16 cellular contexts compared by ENCODE assay signal in genomic region chr18:58320907-58321561, GRCh38.
DNase-seq lines count a peak whose midpoint lies in the region; ATAC-seq and TF ChIP-seq lines count a peak whose summit lies in the region.
"Had no signal": no experiment of that assay in that cellular context is flagged by ENCODE, and none has a peak within 500 bp of the region (broad histone marks: within the 10 kb centered on the region; RNA-seq: fewer than 3 reads in every experiment).

No MANE protein-coding gene starts in this region.

- no peaks in the 10 kb centered on the region for H3K9me3 Mint-ChIP-seq in T-cell
- H3K9me3 Mint-ChIP-seq: activated CD4-positive, alpha-beta T cell treated with anti-CD3 and anti-CD28 coated beads, Interleukin-2, amount 10 ng/mL, durations not matched to agents 24 days and 14 days; natural killer cell treated with Interleukin-12 subunit alpha and Interleukin-12 subunit beta and Interleukin-15 and Interleukin-18, amount 100 ng/mL, for 72 hours; stimulated activated naive CD8-positive, alpha-beta T cell treated with anti-CD3 and anti-CD28 coated beads, Interleukin-15, amount 100 ng/mL, for 72 hours had no signal

- no peaks in the 10 kb centered on the region for H3K9me3 ChIP-seq in right cardiac atrium (ENCODE audit: control insufficient read depth, low read length)
- no peaks in the 10 kb centered on the region for H3K9me3 ChIP-seq in lower lobe of right lung
- H3K9me3 ChIP-seq in transverse colon = no peaks in the 10 kb centered on the region
- H3K9me3 ChIP-seq: MG63, uterus had no signal

- ATAC-seq in Right ventricle myocardium superior (ENCODE audit: poor library complexity) (peak; percentile 40), right cardiac atrium (no peak), lower lobe of right lung (peak in 1 of 2 donors; percentile 20), GM19395 (IDR thresholded peaks at IDR 0.05; ENCODE audit: unreplicated experiment) (no peak), T-cell (replicated peaks in 1 of 4) (no peak)
- ATAC-seq: natural killer cell treated with Interleukin-12 subunit alpha and Interleukin-12 subunit beta and Interleukin-15 and Interleukin-18, amount 100 ng/mL, for 72 hours had no signal

- CTCF ChIA-PET in T-cell (lab: Charles Lee) = interaction anchor here in 1 of 2 donors (0.8 to 1.3 kb wide), 2 partner anchors 18 to 140 kb away, joined by 4 to 21 read pairs; no protein-coding TSS in a partner anchor

- TF ChIP-seq POLR2A in transverse colon (IDR thresholded peaks at IDR 0.05) = no peak

- TF ChIP-seq CTCF in astrocyte of the spinal cord (IDR thresholded peaks at IDR 0.05; ENCODE audit: low read depth, low read length) (peak; percentile 6), lower lobe of right lung (IDR thresholded peaks at IDR 0.05) (no peak), transverse colon (IDR thresholded peaks at IDR 0.05) (no peak)

- H3K27me3 Mint-ChIP-seq in T-cell = no peaks in the 10 kb centered on the region
- H3K27me3 Mint-ChIP-seq: natural killer cell treated with Interleukin-12 subunit alpha and Interleukin-12 subunit beta and Interleukin-15 and Interleukin-18, amount 100 ng/mL, for 72 hours; stimulated activated naive CD8-positive, alpha-beta T cell treated with anti-CD3 and anti-CD28 coated beads, Interleukin-15, amount 100 ng/mL, for 72 hours had no signal

- H3K4me1 Mint-ChIP-seq in T-cell = peaks cover 20 to 34% (median 21%) of the 10 kb centered on the region in 3 donors

- TF ChIP-seq EP300 in transverse colon (IDR thresholded peaks at IDR 0.05; ENCODE audit: low read depth) = no peak

- H3K4me3 ChIP-seq in right cardiac atrium (ENCODE audit: low read length) = no peak overlapping the region
- H3K4me3 ChIP-seq in astrocyte of the spinal cord (ENCODE audit: low read depth, low read length) = no peak overlapping the region
- H3K4me3 ChIP-seq in lower lobe of right lung = no peak overlapping the region
- no peak overlapping the region for H3K4me3 ChIP-seq in transverse colon
- H3K4me3 ChIP-seq: coronary artery, MG63, SK-N-MC, uterus had no signal

- DNase-seq in Right ventricle myocardium superior (no peak), right cardiac atrium (no peak), astrocyte of the spinal cord (ENCODE audit: low read depth, low spot score) (no peak), lower lobe of right lung (no peak), transverse colon (no peak), NK-92 (lab: John Stamatoyannopoulos, UW; ENCODE audit: unreplicated experiment) (no peak), T-cell (no peak)
- DNase-seq: ACHN; stimulated activated naive CD8-positive, alpha-beta T cell treated with anti-CD3 and anti-CD28 coated beads, Interleukin-15, amount 100 ng/mL, for 72 hours; uterus had no signal

- H3K27me3 ChIP-seq in right cardiac atrium (ENCODE audit: control insufficient read depth, insufficient read depth) (no peaks in the 10 kb centered on the region), lower lobe of right lung (ENCODE audit: low read depth) (no peaks in the 10 kb centered on the region), transverse colon (no peaks in the 10 kb centered on the region)
- H3K27me3 ChIP-seq: MG63, uterus had no signal

- H3K4me3 Mint-ChIP-seq in T-cell = no peak overlapping the region
- H3K4me3 Mint-ChIP-seq: activated CD4-positive, alpha-beta T cell treated with anti-CD3 and anti-CD28 coated beads, Interleukin-2, amount 10 ng/mL, durations not matched to agents 24 days and 14 days; natural killer cell treated with Interleukin-12 subunit alpha and Interleukin-12 subunit beta and Interleukin-15 and Interleukin-18, amount 100 ng/mL, for 72 hours; stimulated activated naive CD8-positive, alpha-beta T cell treated with anti-CD3 and anti-CD28 coated beads, Interleukin-15, amount 100 ng/mL, for 72 hours had no signal

- in situ Hi-C loops in astrocyte of the spinal cord (cut with HindIII; ENCODE audit: low sequenced_read_pairs) = no loop called here
- in situ Hi-C loops in transverse colon (cut with MboI; ENCODE audit: low pct_ligation_motif_present in 1 of 4, low pct_unique_long_range_greater_than_20kb in 1 of 4, low sequenced_read_pairs in 3 of 4) = no loop called here

- H3K4me1 ChIP-seq in right cardiac atrium (ENCODE audit: control insufficient read depth, insufficient read depth, low read length) = peaks cover 5% of the 10 kb centered on the region
- peaks cover 31% of the 10 kb centered on the region for H3K4me1 ChIP-seq in lower lobe of right lung
- H3K4me1 ChIP-seq in transverse colon = peaks cover 14 to 47% (median 20%) of the 10 kb centered on the region in 4 donors
- H3K4me1 ChIP-seq: uterus had no signal

- POLR2A ChIA-PET in T-cell (lab: Charles Lee) = no interaction called here

- no peaks in the 10 kb centered on the region for H3K36me3 Mint-ChIP-seq in T-cell
- H3K36me3 Mint-ChIP-seq: natural killer cell treated with Interleukin-12 subunit alpha and Interleukin-12 subunit beta and Interleukin-15 and Interleukin-18, amount 100 ng/mL, for 72 hours had no signal

- WGBS in right cardiac atrium = 70% methylated on average over 3 of the region's 3 CpGs
- 79 to 83% methylated on average over 3 of the region's 3 CpGs for WGBS in transverse colon (ENCODE audit: low coverage in 1 of 2), 2 donors

- H3K36me3 ChIP-seq in lower lobe of right lung (peaks cover 14% of the 10 kb centered on the region), transverse colon (peaks cover 0 to 4% (median 0%) of the 10 kb centered on the region in 4 donors)
- H3K36me3 ChIP-seq: uterus had no signal

- H3K27ac ChIP-seq in right cardiac atrium (ENCODE audit: low read length) (no peak overlapping the region), lower lobe of right lung (peak overlapping the region; percentile 50), transverse colon (peak overlapping the region; percentile 46 to 68 (median 53))
- H3K27ac ChIP-seq: coronary artery, SK-N-MC, uterus had no signal

- H3K27ac Mint-ChIP-seq in T-cell = peak overlapping the region in 1 of 2 donors; percentile 47
- H3K27ac Mint-ChIP-seq: activated CD4-positive, alpha-beta T cell treated with anti-CD3 and anti-CD28 coated beads, Interleukin-2, amount 10 ng/mL, durations not matched to agents 24 days and 14 days; natural killer cell treated with Interleukin-12 subunit alpha and Interleukin-12 subunit beta and Interleukin-15 and Interleukin-18, amount 100 ng/mL, for 72 hours; stimulated activated naive CD8-positive, alpha-beta T cell treated with anti-CD3 and anti-CD28 coated beads, Interleukin-15, amount 100 ng/mL, for 72 hours had no signal

- intact Hi-C loops in Right ventricle myocardium superior (cut with DNase I) = loop anchor here (5.0 kb wide), 2 partner anchors 64 to 134 kb away; no protein-coding TSS in a partner anchor
- intact Hi-C loops in right cardiac atrium (cut with DNase I) = loop anchor here (5.0 to 10.0 kb wide), 5 partner anchors 64 to 276 kb away; partner anchors contain the start of gene NEDD4L (in 1 of the 4)
- intact Hi-C loops in lower lobe of right lung (cut with DNase I) = no loop called here
- intact Hi-C loops in transverse colon (cut with DNase I; ENCODE audit: low total_unique reads) = loop anchor here (5.0 kb wide), 1 partner anchor 124 kb away; no protein-coding TSS in a partner anchor
